33 cellular contexts compared by ENCODE assay signal in genomic region chr4:67396008-67396407, GRCh38.
"Had no signal": no experiment of that assay in that cellular context is flagged by ENCODE, and none has a peak within 500 bp of the region (broad histone marks: within the 10 kb centered on the region; RNA-seq: fewer than 3 reads in every experiment).

No MANE protein-coding gene starts in this region.

- H3K27ac ChIP-seq: adrenal gland, body of pancreas, brain microvascular endothelial cell, breast epithelium, VCaP had no signal

- H3K9me3 ChIP-seq: adrenal gland, body of pancreas, breast epithelium had no signal

- FAIRE-seq: astrocyte, TTC549 had no signal

- DNase-seq: activated B cell treated with CpG ODN at 0.5 μM for 24 hours; activated CD4-positive, alpha-beta memory T cell treated with anti-CD3 and anti-CD28 coated beads for 36 hours; activated CD4-positive, alpha-beta T cell treated with anti-CD3 and anti-CD28 coated beads for 4 hours; activated CD4-positive, alpha-beta T cell treated with anti-CD3 and anti-CD28 coated beads, Interleukin-2, amount 10 ng/mL, durations not matched to agents 24 days and 14 days; activated CD4-positive, alpha-beta T cell treated with anti-CD3 and anti-CD28 coated beads, Interleukin-2, amount 50 U/mL, for 1 hour; activated CD4-positive, alpha-beta T cell treated with anti-CD3 and anti-CD28 coated beads, Interleukin-2, amount 50 U/mL, for 4 hours; activated CD4-positive, CD25-positive, alpha-beta regulatory T cell treated with anti-CD3 and anti-CD28 coated beads, Interleukin-2, amount 50 U/mL, for 72 hours; activated CD8-positive, alpha-beta memory T cell treated with anti-CD3 and anti-CD28 coated beads, Interleukin-2, amount 50 U/mL, for 4 hours; activated CD8-positive, alpha-beta T cell treated with anti-CD3 and anti-CD28 coated beads for 36 hours; activated effector memory CD4-positive, alpha-beta T cell treated with anti-CD3 and anti-CD28 coated beads, Interleukin-2, amount 50 U/mL, for 16 hours; activated gamma-delta T cell treated with Interleukin-2 at 50 U/mL for 16 hours; activated naive CD4-positive, alpha-beta T cell; activated naive CD4-positive, alpha-beta T cell treated with anti-CD3 and anti-CD28 coated beads for 36 hours; activated naive CD4-positive, alpha-beta T cell treated with anti-CD3 and anti-CD28 coated beads, Interleukin-2, amount 50 U/mL, for 16 hours; activated naive CD8-positive, alpha-beta T cell treated with anti-CD3 and anti-CD28 coated beads for 36 hours; activated T-cell treated with anti-CD3 and anti-CD28 coated beads for 4 hours; activated T-cell treated with anti-CD3 and anti-CD28 coated beads, Interleukin-2, amount 50 U/mL, for 1 hour; activated T-cell treated with anti-CD3 and anti-CD28 coated beads, Interleukin-2, amount 50 U/mL, for 4 hours; activated T-cell treated with anti-CD3 and anti-CD28 coated beads, Interleukin-2, amount 50 U/mL, for 72 hours; adrenal gland; amniotic stem cell; aorta; body of pancreas; brain microvascular endothelial cell; central memory CD4-positive, alpha-beta T cell; T-helper 2 cell; T-helper 9 cell had no signal

- H3K36me3 ChIP-seq: adrenal gland, brain microvascular endothelial cell, breast epithelium had no signal

- H3K4me3 ChIP-seq: adrenal gland, body of pancreas, breast epithelium had no signal

- H3K27me3 ChIP-seq: adrenal gland, body of pancreas, brain microvascular endothelial cell, breast epithelium had no signal

- ATAC-seq: activated CD8-positive, alpha-beta T cell treated with anti-CD3 and anti-CD28 coated beads for 36 hours; activated naive CD4-positive, alpha-beta T cell treated with anti-CD3 and anti-CD28 coated beads, Interleukin-2, amount 50 U/mL, for 72 hours; activated T-cell treated with anti-CD3 and anti-CD28 coated beads, Interleukin-2, amount 50 U/mL, for 4 hours; activated T-cell treated with anti-CD3 and anti-CD28 coated beads, Interleukin-2, amount 50 U/mL, for 72 hours; activated T-helper 17 cell treated with anti-CD3 and anti-CD28 coated beads, Interleukin-2, amount 50 U/mL, for 72 hours; body of pancreas had no signal

- H3K4me1 ChIP-seq: adrenal gland, body of pancreas, breast epithelium had no signal
